Comparison of ENCODE assay signal across 29 cellular contexts in genomic region chr7:50276446-50276845, GRCh38. TPM values are rescaled to one million over a fixed set of nuclear protein-coding genes. Genes with fewer than 3 reads are reported as not detected.
DNase-seq lines count a peak whose midpoint lies in the region; TF ChIP-seq lines count a peak whose summit lies in the region.
"Had no signal": no experiment of that assay in that cellular context is flagged by ENCODE, and none has a peak within 500 bp of the region (broad histone marks: within the 10 kb centered on the region; RNA-seq: fewer than 3 reads in every experiment).

No MANE protein-coding gene starts in this region.

- no peaks in the 10 kb centered on the region for H3K27me3 ChIP-seq in suprapubic skin
- H3K27me3 ChIP-seq: body of pancreas, Peyer's patch, SJCRH30, tibial artery had no signal

- no peaks in the 10 kb centered on the region for H3K9me3 ChIP-seq in suprapubic skin
- H3K9me3 ChIP-seq: body of pancreas, mucosa of descending colon, Peyer's patch, SJCRH30, tibial artery had no signal

- peak; percentile 22 for DNase-seq in NCI-H1105 treated with DMSO at 0.1 percent for 48 hours (lab: John Stamatoyannopoulos, UW)
- DNase-seq in NCI-H1105 (lab: John Stamatoyannopoulos, UW), result no peak
- DNase-seq in NCI-H345 (lab: John Stamatoyannopoulos, UW), result peak; percentile 27
- peak; percentile 91 for DNase-seq in SIG-M5 treated with dmso at 0.1 percent for 504 hours (lab: John Stamatoyannopoulos, UW; ENCODE audit: unreplicated experiment)
- DNase-seq in immature natural killer cell, result no peak
- no peak for DNase-seq in NCI-H187 treated with DMSO at 0.1 percent for 48 hours (lab: John Stamatoyannopoulos, UW)
- DNase-seq in chondrocyte (ENCODE audit: low spot score), result no peak
- DNase-seq in suprapubic skin (ENCODE audit: low spot score in 2 of 2), result no peak
- DNase-seq: 8988T; activated CD4-positive, alpha-beta T cell treated with anti-CD3 and anti-CD28 coated beads for 48 hours; activated gamma-delta T cell treated with Interleukin-2 at 50 U/mL for 16 hours; activated T-cell treated with anti-CD3 and anti-CD28 coated beads, Interleukin-2, amount 50 U/mL, for 24 hours; cerebellar nuclear complex; H9; head of caudate nucleus; MM.1S; mucosa of descending colon; NCI-H187; NCI-H82; Peyer's patch; posterior cingulate gyrus; SJCRH30; stimulated activated naive CD8-positive, alpha-beta T cell treated with anti-CD3 and anti-CD28 coated beads, Interleukin-15, amount 100 ng/mL, for 72 hours; tibial artery had no signal

- no peak overlapping the region for H3K4me3 ChIP-seq in suprapubic skin
- H3K4me3 ChIP-seq: body of pancreas, GM12878, lung, mucosa of descending colon, Peyer's patch, SJCRH30, tibial artery had no signal

- peak overlapping the region in 1 of 6 donors; percentile 71 for H3K27ac Mint-ChIP-seq in immature natural killer cell
- no peak overlapping the region for H3K27ac Mint-ChIP-seq in chondrocyte (ENCODE audit: unreplicated experiment)
- H3K27ac Mint-ChIP-seq: activated T-cell treated with anti-CD3 and anti-CD28 coated beads, Interleukin-2, amount 50 U/mL, for 24 hours; H9; stimulated activated naive CD8-positive, alpha-beta T cell treated with anti-CD3 and anti-CD28 coated beads, Interleukin-15, amount 100 ng/mL, for 72 hours had no signal

- TF ChIP-seq CTCF in chondrocyte (IDR thresholded peaks at IDR 0.05) (no peak), suprapubic skin (IDR thresholded peaks at IDR 0.05) (no peak)

- H3K27ac ChIP-seq in suprapubic skin, result no peak overlapping the region
- H3K27ac ChIP-seq: body of pancreas, Peyer's patch, SJCRH30, tibial artery had no signal

- no peak for TF ChIP-seq EP300 in suprapubic skin (IDR thresholded peaks at IDR 0.05)

- H3K4me3 Mint-ChIP-seq in immature natural killer cell (no peak overlapping the region), chondrocyte (ENCODE audit: unreplicated experiment) (no peak overlapping the region)
- H3K4me3 Mint-ChIP-seq: activated T-cell treated with anti-CD3 and anti-CD28 coated beads, Interleukin-2, amount 50 U/mL, for 24 hours; H9; neural crest cell; stimulated activated naive CD8-positive, alpha-beta T cell treated with anti-CD3 and anti-CD28 coated beads, Interleukin-15, amount 100 ng/mL, for 72 hours had no signal

- H3K36me3 ChIP-seq in suprapubic skin, result no peaks in the 10 kb centered on the region
- H3K36me3 ChIP-seq: Peyer's patch, SJCRH30, tibial artery had no signal

- no peak for TF ChIP-seq POLR2A in suprapubic skin (IDR thresholded peaks at IDR 0.05)

- H3K36me3 Mint-ChIP-seq in immature natural killer cell (peaks cover 0 to 5% (median 0%) of the 10 kb centered on the region in 3 donors), chondrocyte (ENCODE audit: low read depth) (no peaks in the 10 kb centered on the region)

- no peaks in the 10 kb centered on the region for H3K9me3 Mint-ChIP-seq in immature natural killer cell
- no peaks in the 10 kb centered on the region for H3K9me3 Mint-ChIP-seq in chondrocyte (ENCODE audit: low read depth)
- H3K9me3 Mint-ChIP-seq: IgD-negative memory B cell, neural crest cell had no signal

- H3K4me1 ChIP-seq in suprapubic skin, result no peaks in the 10 kb centered on the region
- H3K4me1 ChIP-seq: body of pancreas, SJCRH30, tibial artery had no signal

- H3K27me3 Mint-ChIP-seq in immature natural killer cell (ENCODE audit: low read depth in 3 of 3) (peaks cover 0 to 4% (median 0%) of the 10 kb centered on the region in 3 donors), chondrocyte (ENCODE audit: low read depth) (peaks cover 29% of the 10 kb centered on the region)
- H3K27me3 Mint-ChIP-seq: activated T-cell treated with anti-CD3 and anti-CD28 coated beads, Interleukin-2, amount 50 U/mL, for 24 hours; IgD-negative memory B cell; stimulated activated naive CD8-positive, alpha-beta T cell treated with anti-CD3 and anti-CD28 coated beads, Interleukin-15, amount 100 ng/mL, for 72 hours had no signal

- WGBS in suprapubic skin, result 19% methylated on average over 1 of the region's 1 CpG

- peaks cover 21 to 42% of the 10 kb centered on the region in 2 donors for H3K4me1 Mint-ChIP-seq in immature natural killer cell
- no peaks in the 10 kb centered on the region for H3K4me1 Mint-ChIP-seq in chondrocyte (ENCODE audit: low read depth)
- H3K4me1 Mint-ChIP-seq: H9, neural crest cell had no signal

RNA-seq across cellular contexts. Expression of gene IKZF1, which starts 28.1 kb away (rescaled TPM):
- 100 to 1,000 TPM in 1 of 3 donors, 10 to 100 TPM in 2; 79.5 to 307 (median 91.3) TPM for polyA plus RNA-seq in immature natural killer cell
- total RNA-seq in chondrocyte (not detected in 3 replicates), suprapubic skin (10 to 100 TPM in 1 of 4 donors, 1 to 10 TPM in 3; 3.2 to 17.5 (median 6.2) TPM)
- total RNA-seq: SJCRH30 had no signal

Comparison
In these comparisons a context has a peak if more than half of its experiments do, and no peak if none do; other contexts are left out.
1. DNase-seq: peak in NCI-H1105 treated with DMSO at 0.1 percent for 48 hours (single experiment), NCI-H345 (single experiment) and SIG-M5 treated with dmso at 0.1 percent for 504 hours (single experiment); none in NCI-H1105 (single experiment), immature natural killer cell (0 of 3), NCI-H187 treated with DMSO at 0.1 percent for 48 hours (single experiment), chondrocyte (single experiment) and suprapubic skin (0 of 2).